Comparison of ENCODE assay signal across 14 cellular contexts in genomic region chr11:9095421-9095820, GRCh38. TPM values are rescaled to one million over a fixed set of nuclear protein-coding genes. Genes with fewer than 3 reads are reported as not detected.
DNase-seq lines count a peak whose midpoint lies in the region; ATAC-seq and TF ChIP-seq lines count a peak whose summit lies in the region.
"Had no signal": no experiment of that assay in that cellular context is flagged by ENCODE, and none has a peak within 500 bp of the region (broad histone marks: within the 10 kb centered on the region; RNA-seq: fewer than 3 reads in every experiment).

No MANE protein-coding gene starts in this region.

- 91% methylated on average over 12 of the region's 12 CpGs for WGBS in heart right ventricle, 2 donors
- WGBS in transverse colon (ENCODE audit: low coverage in 1 of 2), 2 donors = 83% methylated on average over 12 of the region's 12 CpGs; no CpG with 5 or more reads in 1 of the 2 donors

- TF ChIP-seq POLR2A in transverse colon (IDR thresholded peaks at IDR 0.05) = no peak

- H3K4me3 ChIP-seq in heart right ventricle = no peak overlapping the region
- no peak overlapping the region for H3K4me3 ChIP-seq in HL-60 (replicated peaks; ENCODE audit: insufficient read depth, low read length)
- no peak overlapping the region for H3K4me3 ChIP-seq in transverse colon
- H3K4me3 ChIP-seq: SJSA1 had no signal

- in situ Hi-C loops in transverse colon (cut with MboI; ENCODE audit: low pct_ligation_motif_present in 1 of 4, low pct_unique_long_range_greater_than_20kb in 1 of 4, low sequenced_read_pairs in 3 of 4) = no loop called here

- intact Hi-C loops in heart right ventricle (cut with DNase I) (no loop called here), left cardiac atrium (cut with DNase I) (no loop called here), transverse colon (cut with DNase I; ENCODE audit: low total_unique reads) (no loop called here)

- TF ChIP-seq CTCF in heart right ventricle (IDR thresholded peaks at IDR 0.05) (peak in 5 of 9 donors; percentile 8 to 38 (median 20)), HL-60 (IDR thresholded peaks at IDR 0.05; ENCODE audit: insufficient read depth, low read length) (peak; percentile 37), transverse colon (IDR thresholded peaks at IDR 0.05) (peak in 2 of 5 experiments; percentile 7 to 12)

- no peak overlapping the region for H3K27ac ChIP-seq in heart right ventricle
- H3K27ac ChIP-seq in HL-60 (replicated peaks) = no peak overlapping the region
- H3K27ac ChIP-seq in transverse colon = no peak overlapping the region
- H3K27ac ChIP-seq: SJSA1 had no signal

- no peak for TF ChIP-seq EP300 in transverse colon (IDR thresholded peaks at IDR 0.05; ENCODE audit: low read depth)

- peaks cover 0 to 32% (median 15%) of the 10 kb centered on the region in 7 donors for H3K27me3 ChIP-seq in heart right ventricle
- H3K27me3 ChIP-seq in HL-60 (ENCODE audit: insufficient read depth, poor library complexity, severe bottlenecking) = peaks cover 13% of the 10 kb centered on the region
- H3K27me3 ChIP-seq in transverse colon = peaks cover 9% of the 10 kb centered on the region

- DNase-seq in heart right ventricle = no peak
- no peak for DNase-seq in left cardiac atrium
- DNase-seq in HL-60 (ENCODE audit: low read depth in 1 of 2, low spot score in 1 of 2) = no peak
- DNase-seq in dermis blood vessel endothelial cell = peak; percentile 14
- peak; percentile 15 for DNase-seq in transverse colon
- DNase-seq in GM19238 (ENCODE audit: insufficient read length, low spot score) = no peak
- no peak for DNase-seq in AML-193 (lab: John Stamatoyannopoulos, UW)
- DNase-seq in AG08396 (ENCODE audit: low spot score) = no peak
- DNase-seq: C1 segment of cervical spinal cord; NCI-H1436 treated with DMSO at 0.1 percent for 48 hours; stimulated activated CD4-positive, alpha-beta T cell treated with anti-CD3 and anti-CD28 coated beads, Interleukin-1b, Interleukin-23, amount 100 ng/mL, for 48 hours had no signal

- H3K36me3 ChIP-seq in heart right ventricle = no peaks in the 10 kb centered on the region
- no peaks in the 10 kb centered on the region for H3K36me3 ChIP-seq in transverse colon
- H3K36me3 ChIP-seq: SJSA1 had no signal

- H3K9me3 ChIP-seq in heart right ventricle (no peaks in the 10 kb centered on the region), transverse colon (no peaks in the 10 kb centered on the region)
- H3K9me3 ChIP-seq: SJSA1 had no signal

- peaks cover 0 to 6% (median 3%) of the 10 kb centered on the region in 9 donors for H3K4me1 ChIP-seq in heart right ventricle
- H3K4me1 ChIP-seq in transverse colon = peaks cover 0 to 16% (median 8%) of the 10 kb centered on the region in 4 donors
- H3K4me1 ChIP-seq: SJSA1 had no signal

- ATAC-seq in heart right ventricle (peak in 1 of 8 donors; percentile 34), left cardiac atrium (no peak)
- ATAC-seq: activated CD4-positive, CD25-positive, alpha-beta regulatory T cell treated with anti-CD3 and anti-CD28 coated beads, Interleukin-2, amount 50 U/mL, for 24 hours had no signal

RNA-seq across cellular contexts. Expression of gene SCUBE2, which starts 4.0 kb away (rescaled TPM):
- total RNA-seq in heart right ventricle (1 to 10 TPM in 9 of 10 donors, under 1 TPM in 1; 0.98 to 4.1 (median 2.0) TPM), left cardiac atrium (1 to 10 TPM; 2.0 to 4.4 TPM), dermis blood vessel endothelial cell (3.5 and 3.9 TPM in 2 replicates), transverse colon (10 to 100 TPM in 2 of 4 donors, 1 to 10 TPM in 2; 4.6 to 20.0 (median 10.9) TPM)
- polyA plus RNA-seq in heart right ventricle = under 1 TPM; 0.22 to 0.70 TPM
- total RNA-seq: activated T-helper 2 cell treated with anti-CD3 and anti-CD28 coated beads, Interferon-gamma antibody, Interleukin-2, Interleukin-4, amounts not matched to agents 10 μg/mL and 5 μg/mL and 100 μg/mL, durations not matched to agents 14 hours and 24 hours and 36 hours; SJSA1 had no signal

Comparison
In these comparisons a context has a peak if more than half of its experiments do, and no peak if none do; other contexts are left out.
1. DNase-seq: peak in dermis blood vessel endothelial cell (single experiment) and transverse colon (single experiment); none in heart right ventricle (0 of 2), left cardiac atrium (single experiment), HL-60 (0 of 2), GM19238 (single experiment), AML-193 (0 of 2) and AG08396 (single experiment).